ENCODE assay signal across 8 cellular contexts in the genomic region with DNA sequence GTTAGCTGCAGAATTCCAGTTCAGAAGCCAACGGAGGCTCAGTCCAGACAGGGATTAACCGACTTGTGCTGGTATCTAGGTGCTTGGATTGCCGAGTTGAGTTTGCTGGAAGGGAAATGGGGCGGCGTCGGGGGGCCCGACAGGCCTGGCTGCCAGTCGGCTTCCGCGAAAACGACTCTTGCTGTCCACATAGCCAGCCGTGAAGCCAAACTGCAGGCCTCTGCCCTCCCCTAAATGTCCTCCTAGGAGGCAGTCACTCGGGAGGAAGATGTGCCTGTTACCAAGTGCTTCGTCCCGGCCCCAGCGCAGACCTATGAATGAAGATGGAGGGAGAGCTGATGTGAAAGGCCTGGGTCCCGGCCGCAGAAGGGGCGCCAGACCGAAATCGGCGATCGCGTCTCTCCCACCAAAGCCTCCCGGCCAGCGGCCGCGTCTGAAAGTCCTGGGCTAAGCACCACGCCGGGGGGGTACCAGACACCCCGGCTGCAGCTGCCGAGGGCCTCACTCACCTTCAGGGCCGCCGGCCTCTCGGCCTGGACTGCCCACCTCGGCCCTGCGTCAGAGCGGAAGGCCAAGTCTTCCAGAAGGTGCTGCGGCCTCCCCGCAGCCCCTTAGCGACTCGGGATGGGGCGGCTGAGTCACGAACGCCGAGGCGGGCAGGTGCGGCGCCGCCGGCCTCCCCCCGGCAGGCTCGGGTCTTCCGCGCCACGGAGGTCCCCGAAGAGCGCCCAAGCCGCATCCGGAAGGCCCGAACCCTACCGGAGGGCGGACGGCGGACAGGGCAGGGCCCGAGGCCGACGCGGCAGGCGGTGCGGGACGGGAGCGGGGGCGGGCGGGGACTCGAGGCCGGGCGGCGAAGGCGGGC. TPM values are rescaled to one million over a fixed set of nuclear protein-coding genes. Genes with fewer than 3 reads are reported as not detected.
DNase-seq lines count a peak whose midpoint lies in the region; ATAC-seq, FAIRE-seq and TF ChIP-seq lines count a peak whose summit lies in the region.

No MANE protein-coding gene starts in this region.

- no peak overlapping the region for H3K23ac ChIP-seq in H1 (ENCODE audit: insufficient read length)

- TF ChIP-seq CTCF in H1 (IDR thresholded peaks at IDR 0.05; ENCODE audit: control extremely low read depth in 1 of 3, insufficient read depth in 1 of 3, low read depth in 1 of 3, low read length in 3 of 3) (no peak), thyroid gland (IDR thresholded peaks at IDR 0.05) (no peak)

- no peak overlapping the region for H4K5ac ChIP-seq in H1 (ENCODE audit: insufficient read length, low read depth, low read length)

- no peak for FAIRE-seq in H1 (lab: Jason Lieb, UNC)

- TF ChIP-seq EP300 in H1 (IDR thresholded peaks at IDR 0.05; ENCODE audit: borderline replicate concordance in 1 of 2, low read depth in 2 of 2, low read length in 2 of 2), result no peak

- no peak overlapping the region for H2BK20ac ChIP-seq in H1 (ENCODE audit: low read length)

- peak overlapping the region; percentile 50 for H3K56ac ChIP-seq in H1 (replicated peaks; ENCODE audit: insufficient read length, low read depth, low read length)

- TF ChIP-seq POLR2A in H1 (IDR thresholded peaks at IDR 0.05; ENCODE audit: control extremely low read depth in 1 of 2, low read depth in 2 of 2, low read length in 2 of 2) (peak; percentile 47 to 70; a peak in 1 of 3 replicates), thyroid gland (IDR thresholded peaks at IDR 0.05) (no peak)

- H3K36me3 ChIP-seq in H1 (ENCODE audit: control insufficient read depth in 2 of 4, insufficient read depth in 4 of 4, low read length in 3 of 4), result peaks cover 8 to 61% (median 29%) of the 10 kb centered on the region in 4 experiments; a peak in 6 of 8 replicates
- peaks cover 42% of the 10 kb centered on the region for H3K36me3 ChIP-seq in muscle layer of colon (ENCODE audit: insufficient read depth, low read length)
- H3K36me3 ChIP-seq in thyroid gland, result peaks cover 9 to 11% of the 10 kb centered on the region in 2 donors

- H2AFZ ChIP-seq in H1 (ENCODE audit: low read length), result no peak overlapping the region

- intact Hi-C loops in thyroid gland (cut with DNase I), result no loop called here

- no peak overlapping the region for H3K14ac ChIP-seq in H1 (ENCODE audit: insufficient read length)

- CTCF ChIA-PET in H1 (lab: Charles Lee; ENCODE audit: partially characterized antibody), result interaction anchor here (0.6 to 2.0 kb wide), 6 partner anchors 11 to 223 kb away, joined by 3 to 11 read pairs (median 4); a partner anchor contains a TSS

- peak overlapping the region; percentile 95 to 96 for H3K4me2 ChIP-seq in H1 (ENCODE audit: insufficient read depth in 1 of 2, low read depth in 2 of 2, low read length in 2 of 2)

- no peak overlapping the region for H2AK5ac ChIP-seq in H1 (ENCODE audit: low read depth, low read length)

- peak overlapping the region; percentile 85 to 97 (median 92) for H3K4me3 ChIP-seq in H1 (ENCODE audit: extremely low read depth in 1 of 4, insufficient read depth in 2 of 4, low read depth in 3 of 4, low read length in 4 of 4)
- H3K4me3 ChIP-seq in muscle layer of colon (ENCODE audit: low read depth in 1 of 2, low read length in 2 of 2), result peak overlapping the region; percentile 57 to 79
- H3K4me3 ChIP-seq in thyroid gland (replicated peaks in 1 of 3), result peak overlapping the region; percentile 56 to 79 (median 69)

- H3K18ac ChIP-seq in H1 (ENCODE audit: extremely low read depth, low read length), result 0 out of 2 replicates have a peak overlapping the region, but pooled peaks have one; percentile 11

- WGBS in H1 (ENCODE audit: extremely low coverage in 1 of 2, insufficient coverage in 1 of 2, insufficient read length in 1 of 2, insufficient replicate concordance in 2 of 2, low coverage in 1 of 2, low lambda C conversion rate in 2 of 2, missing lambda C conversion rate in 1 of 2), 2 experiments, result 2% methylated on average over 53 of the region's 80 CpGs; no CpG with 5 or more reads in 1 of the 2 experiments
- 2 to 4% methylated on average over 13 to 29 of the region's 80 CpGs for WGBS in thyroid gland, 2 donors

- H3K23me2 ChIP-seq in H1 (ENCODE audit: low read depth, low read length), result peaks cover 2% of the 10 kb centered on the region; the same call in 1 of the 2 replicates

- H2BK12ac ChIP-seq in H1 (ENCODE audit: low read depth, low read length), result no peak overlapping the region

- H3K79me1 ChIP-seq in H1 (ENCODE audit: low read depth, low read length), result peaks cover 8% of the 10 kb centered on the region

- H3K9me3 ChIP-seq in H1 (ENCODE audit: insufficient read depth in 2 of 2, low read depth in 1 of 2, low read length in 1 of 2) (no peaks in the 10 kb centered on the region), muscle layer of colon (ENCODE audit: low read length) (no peaks in the 10 kb centered on the region), thyroid gland (no peaks in the 10 kb centered on the region)

- no peak overlapping the region for H3K4ac ChIP-seq in H1 (replicated peaks; ENCODE audit: insufficient read length, low read depth, low read length)

- POLR2A ChIA-PET in H1 (lab: Charles Lee; ENCODE audit: partially characterized antibody), result interaction anchor here (0.5 to 8.6 kb wide), 57 partner anchors 9 to 516 kb away, joined by 3 to 141 read pairs (median 4); a partner anchor contains a TSS

- H2BK120ac ChIP-seq in H1 (replicated peaks; ENCODE audit: low read depth, low read length), result no peak overlapping the region

- H3K27me3 ChIP-seq in H1 (replicated peaks in 1 of 4; ENCODE audit: control insufficient read depth in 3 of 4, extremely low read depth in 1 of 4, insufficient read depth in 3 of 4, low read length in 3 of 4), result no peaks in the 10 kb centered on the region
- H3K27me3 ChIP-seq in muscle layer of colon (ENCODE audit: control insufficient read depth in 1 of 2, insufficient read depth in 2 of 2, low read length in 2 of 2), result no peaks in the 10 kb centered on the region
- H3K27me3 ChIP-seq in thyroid gland, result no peaks in the 10 kb centered on the region

- H4K8ac ChIP-seq in H1 (ENCODE audit: extremely low read depth, insufficient read depth, low read length), result peak overlapping the region; percentile 5; the same call in 1 of the 2 replicates

- DNase-seq in activated CD8-positive, alpha-beta memory T cell treated with anti-CD3 and anti-CD28 coated beads for 4 hours (ENCODE audit: low read depth in 2 of 2), result peak; percentile 36
- DNase-seq in activated CD8-positive, alpha-beta memory T cell treated with anti-CD3 and anti-CD28 coated beads for 24 hours, result no peak
- DNase-seq in HK-2 (ENCODE audit: unreplicated experiment) (peak; percentile 38), H1 (ENCODE audit: low read depth in 1 of 2, low spot score in 2 of 2) (peak in 1 of 2 experiments; percentile 60), thyroid gland (peak; percentile 37 to 41)
- peak; percentile 41 for DNase-seq in activated CD4-positive, alpha-beta T cell treated with anti-CD3 and anti-CD28 coated beads, Interleukin-2, amount 50 U/mL, for 1 hour

- H2BK5ac ChIP-seq in H1 (ENCODE audit: low read depth, low read length), result peak overlapping the region; percentile 91; the same call in 1 of the 2 replicates

- TF ChIP-seq RAD21 in H1 (IDR thresholded peaks at IDR 0.05 in 1 of 2, conservative IDR thresholded peaks at IDR 0.05 in 1 of 2; ENCODE audit: low read depth in 2 of 2, low read length in 2 of 2), result no peak

- H4K91ac ChIP-seq in H1 (replicated peaks; ENCODE audit: insufficient read length, low read length), result no peak overlapping the region

- peaks cover 18 to 32% of the 10 kb centered on the region in 2 experiments for H3K79me2 ChIP-seq in H1 (ENCODE audit: control insufficient read depth in 1 of 2, insufficient read depth in 2 of 2, low read length in 2 of 2)

- H3K27ac ChIP-seq in H1 (ENCODE audit: low read depth, low read length) (peak overlapping the region; percentile 22; the same call in 1 of the 2 replicates), muscle layer of colon (ENCODE audit: low read depth, low read length) (peak overlapping the region; percentile 89), thyroid gland (peak overlapping the region; percentile 91 to 94 (median 91))

- H3K4me1 ChIP-seq in H1 (replicated peaks in 1 of 4; ENCODE audit: control insufficient read depth in 3 of 4, insufficient read depth in 4 of 4, low read length in 3 of 4) (peaks cover 0 to 13% (median 3%) of the 10 kb centered on the region in 4 experiments; a peak in 5 of 7 replicates), muscle layer of colon (ENCODE audit: insufficient read depth, low read length) (peaks cover 22% of the 10 kb centered on the region), thyroid gland (peaks cover 12 to 26% of the 10 kb centered on the region in 2 donors)

- ATAC-seq in GM18517 (IDR thresholded peaks at IDR 0.05; ENCODE audit: unreplicated experiment), result no peak

- H4K20me1 ChIP-seq in H1 (replicated peaks in 1 of 2; ENCODE audit: control insufficient read depth in 1 of 2, insufficient read depth in 2 of 2, low read length in 2 of 2), result peaks cover 16 to 18% of the 10 kb centered on the region in 2 experiments

- H3K9ac ChIP-seq in H1 (replicated peaks in 1 of 4; ENCODE audit: extremely low read depth in 1 of 4, low read depth in 3 of 4, low read length in 3 of 4) (peak overlapping the region; percentile 89 to 98 (median 95)), muscle layer of colon (ENCODE audit: low read length) (peak overlapping the region; percentile 60)

- no peak overlapping the region for H2BK15ac ChIP-seq in H1 (ENCODE audit: low read length)

RNA-seq across cellular contexts. Expression of a gene that starts 7.5 kb away (rescaled TPM):
- 59.8 and 62.9 TPM in 2 replicates for total RNA-seq in H1 (2021; fragmentation: NEBNext Ultra II Directional; extraction: Animal tissue kit (Norgen Biotek cat#: 25700))
- polyA plus RNA-seq in H1 (2011; rRNA removed), result 207 and 236 TPM in 2 replicates
- polyA plus RNA-seq in H1 (2011; cell fraction: cytosol; rRNA removed), result 120 TPM
- polyA plus RNA-seq in H1 (2011; cell fraction: nucleus; rRNA removed), result 164 TPM
- 53.0 to 62.4 TPM (median 60.8 TPM) in 4 replicates for polyA plus RNA-seq in H1 (2012, experiment 1 of 2)
- polyA plus RNA-seq in H1 (2012, experiment 2 of 2), result 65.1 TPM
- polyA plus RNA-seq in H1 (2013, experiment 1 of 2), result 100 TPM
- 99.2 TPM for polyA plus RNA-seq in H1 (2013, experiment 2 of 2)
- 125 and 138 TPM in 2 replicates for polyA minus RNA-seq in H1 (2011; rRNA and poly(A)+ RNA removed)
- polyA minus RNA-seq in H1 (2011; cell fraction: cytosol; rRNA and poly(A)+ RNA removed), result 43.4 TPM
- 64.8 TPM for polyA minus RNA-seq in H1 (2011; cell fraction: nucleus; rRNA and poly(A)+ RNA removed)
- 10 to 100 TPM; 29.8 to 42.8 (median 38.7) TPM for total RNA-seq in thyroid gland

RNA-seq across cellular contexts. Expression of a gene that starts 9.5 kb away (rescaled TPM):
- total RNA-seq in H1 (2021; fragmentation: NEBNext Ultra II Directional; extraction: Animal tissue kit (Norgen Biotek cat#: 25700)), result 65.5 and 69.3 TPM in 2 replicates
- polyA plus RNA-seq in H1 (2011; rRNA removed), result 104 and 109 TPM in 2 replicates
- 123 TPM for polyA plus RNA-seq in H1 (2011; cell fraction: cytosol; rRNA removed)
- polyA plus RNA-seq in H1 (2011; cell fraction: nucleus; rRNA removed), result 128 TPM
- polyA plus RNA-seq in H1 (2012, experiment 1 of 2), result 65.2 to 89.7 TPM (median 83.7 TPM) in 4 replicates
- 110 TPM for polyA plus RNA-seq in H1 (2012, experiment 2 of 2)
- polyA plus RNA-seq in H1 (2013, experiment 1 of 2), result 45.1 TPM
- 44.1 TPM for polyA plus RNA-seq in H1 (2013, experiment 2 of 2)
- 78.6 and 79.0 TPM in 2 replicates for polyA minus RNA-seq in H1 (2011; rRNA and poly(A)+ RNA removed)
- 51.2 TPM for polyA minus RNA-seq in H1 (2011; cell fraction: cytosol; rRNA and poly(A)+ RNA removed)
- 44.6 TPM for polyA minus RNA-seq in H1 (2011; cell fraction: nucleus; rRNA and poly(A)+ RNA removed)
- 10 to 100 TPM; 10.7 to 24.3 (median 19.7) TPM for total RNA-seq in thyroid gland

RNA-seq across cellular contexts. Expression of a gene that starts 13.0 kb away (rescaled TPM):
- total RNA-seq in H1 (2021; fragmentation: NEBNext Ultra II Directional; extraction: Animal tissue kit (Norgen Biotek cat#: 25700)), result 3.3 and 4.0 TPM in 2 replicates
- 2.5 and 3.4 TPM in 2 replicates for polyA plus RNA-seq in H1 (2011; rRNA removed)
- polyA plus RNA-seq in H1 (2011; cell fraction: cytosol; rRNA removed), result 2.4 TPM
- polyA plus RNA-seq in H1 (2011; cell fraction: nucleus; rRNA removed), result 10.6 TPM
- polyA plus RNA-seq in H1 (2012, experiment 1 of 2), result 2.4 to 3.1 TPM (median 2.9 TPM) in 4 replicates
- 1.8 TPM for polyA plus RNA-seq in H1 (2012, experiment 2 of 2)
- 3.9 TPM for polyA plus RNA-seq in H1 (2013, experiment 1 of 2)
- 3.4 TPM for polyA plus RNA-seq in H1 (2013, experiment 2 of 2)
- polyA minus RNA-seq in H1 (2011; rRNA and poly(A)+ RNA removed), result 2.8 and 3.4 TPM in 2 replicates
- 3.7 TPM for polyA minus RNA-seq in H1 (2011; cell fraction: cytosol; rRNA and poly(A)+ RNA removed)
- 4.6 TPM for polyA minus RNA-seq in H1 (2011; cell fraction: nucleus; rRNA and poly(A)+ RNA removed)
- 1 to 10 TPM; 6.7 to 8.9 (median 7.9) TPM for total RNA-seq in thyroid gland

RNA-seq across cellular contexts. Expression of a gene that starts 26.6 kb away (rescaled TPM):
- total RNA-seq in H1 (2021; fragmentation: NEBNext Ultra II Directional; extraction: Animal tissue kit (Norgen Biotek cat#: 25700)), result 15.5 and 16.6 TPM in 2 replicates
- 13.1 and 14.8 TPM in 2 replicates for polyA plus RNA-seq in H1 (2011; rRNA removed)
- polyA plus RNA-seq in H1 (2011; cell fraction: cytosol; rRNA removed), result 13.1 TPM
- 35.9 TPM for polyA plus RNA-seq in H1 (2011; cell fraction: nucleus; rRNA removed)
- polyA plus RNA-seq in H1 (2012, experiment 1 of 2), result 26.0 to 28.1 TPM (median 27.0 TPM) in 4 replicates
- polyA plus RNA-seq in H1 (2012, experiment 2 of 2), result 18.7 TPM
- 18.1 TPM for polyA plus RNA-seq in H1 (2013, experiment 1 of 2)
- polyA plus RNA-seq in H1 (2013, experiment 2 of 2), result 15.6 TPM
- 16.9 and 23.9 TPM in 2 replicates for polyA minus RNA-seq in H1 (2011; rRNA and poly(A)+ RNA removed)
- 8.8 TPM for polyA minus RNA-seq in H1 (2011; cell fraction: cytosol; rRNA and poly(A)+ RNA removed)
- polyA minus RNA-seq in H1 (2011; cell fraction: nucleus; rRNA and poly(A)+ RNA removed), result 13.5 TPM
- total RNA-seq in thyroid gland, result 10 to 100 TPM; 40.3 to 64.4 (median 47.4) TPM

RNA-seq across cellular contexts. Expression of a gene that starts 27.2 kb away (rescaled TPM):
- total RNA-seq in H1 (2021; fragmentation: NEBNext Ultra II Directional; extraction: Animal tissue kit (Norgen Biotek cat#: 25700)), result 35.0 and 36.6 TPM in 2 replicates
- polyA plus RNA-seq in H1 (2011; rRNA removed), result 37.3 and 41.2 TPM in 2 replicates
- 42.7 TPM for polyA plus RNA-seq in H1 (2011; cell fraction: cytosol; rRNA removed)
- polyA plus RNA-seq in H1 (2011; cell fraction: nucleus; rRNA removed), result 75.6 TPM
- polyA plus RNA-seq in H1 (2012, experiment 1 of 2), result 21.7 to 33.1 TPM (median 27.9 TPM) in 4 replicates
- polyA plus RNA-seq in H1 (2012, experiment 2 of 2), result 15.8 TPM
- polyA plus RNA-seq in H1 (2013, experiment 1 of 2), result 21.5 TPM
- polyA plus RNA-seq in H1 (2013, experiment 2 of 2), result 19.9 TPM
- 55.7 and 67.4 TPM in 2 replicates for polyA minus RNA-seq in H1 (2011; rRNA and poly(A)+ RNA removed)
- 22.5 TPM for polyA minus RNA-seq in H1 (2011; cell fraction: cytosol; rRNA and poly(A)+ RNA removed)
- 48.1 TPM for polyA minus RNA-seq in H1 (2011; cell fraction: nucleus; rRNA and poly(A)+ RNA removed)
- 10 to 100 TPM; 24.0 to 37.7 (median 33.2) TPM for total RNA-seq in thyroid gland

Comparison
In these comparisons a context has a peak if more than half of its experiments do, and no peak if none do; other contexts are left out.
1. H3K27ac ChIP-seq: peak in every context shown above with its lines; median percentile 91 in thyroid gland; 89 in muscle layer of colon; 22 in H1.
2. POLR2A ChIP-seq: peak in H1 (2 of 2); none in thyroid gland (0 of 2).
3. Peak in every context shown above with its lines, with median percentiles within 50 percentile points of each other: H3K4me3 ChIP-seq.